ENCODE assay signal across 1 cellular context in the genomic region with DNA sequence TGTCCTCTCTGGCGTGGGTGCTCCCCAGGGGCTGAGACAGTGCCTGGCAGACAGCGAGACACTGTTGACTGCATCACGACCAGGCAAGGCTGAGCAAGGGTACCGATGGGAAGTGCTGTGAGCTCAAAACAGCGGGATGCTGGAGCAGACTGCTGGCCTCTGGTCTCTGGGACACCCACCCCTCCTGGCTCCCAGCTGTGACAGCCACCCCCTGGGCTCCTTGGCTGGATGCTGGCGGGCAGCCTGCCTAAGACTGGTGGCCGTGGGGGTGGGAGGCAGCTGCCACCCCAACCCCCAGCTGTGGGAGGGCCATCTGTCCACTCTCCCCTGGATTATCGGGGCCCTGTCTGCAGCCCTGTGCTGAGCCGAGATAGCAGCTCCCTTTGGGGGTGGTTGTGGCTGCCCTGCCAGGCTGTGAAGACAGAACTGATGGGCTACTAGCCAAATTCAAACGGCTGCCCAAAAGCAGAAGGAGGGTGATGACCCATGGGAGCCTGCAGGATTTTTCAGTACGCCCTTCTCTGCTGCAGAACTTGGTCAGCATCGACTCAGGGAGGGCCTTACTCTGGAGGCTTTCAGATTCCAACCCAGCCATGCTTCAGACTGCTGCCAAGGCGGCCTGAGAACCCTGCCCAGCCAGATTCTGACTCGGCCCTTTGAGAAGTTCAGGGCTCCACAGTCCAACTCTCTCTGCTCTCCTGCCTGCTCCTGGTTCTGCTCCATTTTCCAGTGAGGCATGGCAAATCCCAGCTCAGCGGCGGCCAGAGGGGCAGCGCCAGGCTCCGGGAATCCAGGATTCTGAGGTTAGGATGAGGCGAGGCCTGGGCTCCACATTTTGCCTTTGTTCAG.
TF ChIP-seq lines count a peak whose summit lies in the region.

No MANE protein-coding gene starts in this region.

TF ChIP-seq in K562, 482 proteins besides CTCF, POLR2A, EP300 and RAD21 (continued from another document and continues in another):
- TF ChIP-seq, protein P1, sequence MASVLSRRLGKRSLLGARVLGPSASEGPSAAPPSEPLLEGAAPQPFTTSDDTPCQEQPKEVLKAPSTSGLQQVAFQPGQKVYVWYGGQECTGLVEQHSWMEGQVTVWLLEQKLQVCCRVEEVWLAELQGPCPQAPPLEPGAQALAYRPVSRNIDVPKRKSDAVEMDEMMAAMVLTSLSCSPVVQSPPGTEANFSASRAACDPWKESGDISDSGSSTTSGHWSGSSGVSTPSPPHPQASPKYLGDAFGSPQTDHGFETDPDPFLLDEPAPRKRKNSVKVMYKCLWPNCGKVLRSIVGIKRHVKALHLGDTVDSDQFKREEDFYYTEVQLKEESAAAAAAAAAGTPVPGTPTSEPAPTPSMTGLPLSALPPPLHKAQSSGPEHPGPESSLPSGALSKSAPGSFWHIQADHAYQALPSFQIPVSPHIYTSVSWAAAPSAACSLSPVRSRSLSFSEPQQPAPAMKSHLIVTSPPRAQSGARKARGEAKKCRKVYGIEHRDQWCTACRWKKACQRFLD (CRISPR knock-in tag; IDR thresholded peaks at IDR 0.05): peak; percentile 99
- TF ChIP-seq, protein P2, sequence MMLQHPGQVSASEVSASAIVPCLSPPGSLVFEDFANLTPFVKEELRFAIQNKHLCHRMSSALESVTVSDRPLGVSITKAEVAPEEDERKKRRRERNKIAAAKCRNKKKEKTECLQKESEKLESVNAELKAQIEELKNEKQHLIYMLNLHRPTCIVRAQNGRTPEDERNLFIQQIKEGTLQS (IDR thresholded peaks at IDR 0.05): no peak
- TF ChIP-seq, protein P2 (CRISPR knock-in tag; conservative IDR thresholded peaks at IDR 0.05): no peak
- TF ChIP-seq ZNF24 (IDR thresholded peaks at IDR 0.05) (no peak), KAT2B (IDR thresholded peaks at IDR 0.05; ENCODE audit: low read depth, low read length) (no peak), NFE2 (IDR thresholded peaks at IDR 0.05; ENCODE audit: low read depth) (peak; percentile 30; the same call in 1 of the 2 replicates), CBFA2T2 (conservative IDR thresholded peaks at IDR 0.05) (peak; percentile 98), POLR3A (IDR thresholded peaks at IDR 0.05; ENCODE audit: borderline replicate concordance, extremely low read depth, insufficient read depth, insufficient read length) (no peak), POLR2AphosphoS5 (IDR thresholded peaks at IDR 0.05; ENCODE audit: control insufficient read depth, insufficient read depth, low read depth, low read length) (peak; percentile 97), ATF1 (CRISPR knock-in tag; IDR thresholded peaks at IDR 0.05) (no peak), ATF1 (tag; IDR thresholded peaks at IDR 0.05) (peak; percentile 44; the same call in 1 of the 2 replicates), BDP1 (IDR thresholded peaks at IDR 0.05; ENCODE audit: insufficient read depth, insufficient read length) (no peak), ADNP (tag; IDR thresholded peaks at IDR 0.05) (no peak), ZNF175 (CRISPR knock-in tag; IDR thresholded peaks at IDR 0.05; ENCODE audit: low read depth) (peak; percentile 70; the same call in 1 of the 2 replicates), ZNF586 (CRISPR knock-in tag; conservative IDR thresholded peaks at IDR 0.05) (no peak), STAG1 (CRISPR knock-in tag; IDR thresholded peaks at IDR 0.05; ENCODE audit: borderline replicate concordance) (no peak), MYNN (IDR thresholded peaks at IDR 0.05) (peak; percentile 93), MYNN (CRISPR knock-in tag; IDR thresholded peaks at IDR 0.05) (no peak), SMARCC2 (IDR thresholded peaks at IDR 0.05; ENCODE audit: low read depth) (peak; percentile 77; the same call in 1 of the 2 replicates), CEBPG (CRISPR knock-in tag; IDR thresholded peaks at IDR 0.05) (no peak), CEBPG (tag; conservative IDR thresholded peaks at IDR 0.05 in 1 of 2, IDR thresholded peaks at IDR 0.05 in 1 of 2) (no peak), DPF2 (IDR thresholded peaks at IDR 0.05) (peak; percentile 91), YY1 (IDR thresholded peaks at IDR 0.05; ENCODE audit: borderline replicate concordance in 1 of 3, control insufficient read depth in 1 of 3, extremely low read depth in 1 of 3, insufficient read depth in 3 of 3, insufficient read length in 1 of 3, insufficient replicate concordance in 2 of 3, low read depth in 1 of 3, low read length in 2 of 3) (no peak), CC2D1A (IDR thresholded peaks at IDR 0.05) (peak; percentile 82; the same call in 1 of the 2 replicates), CBX2 (IDR thresholded peaks at IDR 0.05; ENCODE audit: insufficient read depth, low read length, poor library complexity, severe bottlenecking) (no peak)
- TF ChIP-seq, protein P3, sequence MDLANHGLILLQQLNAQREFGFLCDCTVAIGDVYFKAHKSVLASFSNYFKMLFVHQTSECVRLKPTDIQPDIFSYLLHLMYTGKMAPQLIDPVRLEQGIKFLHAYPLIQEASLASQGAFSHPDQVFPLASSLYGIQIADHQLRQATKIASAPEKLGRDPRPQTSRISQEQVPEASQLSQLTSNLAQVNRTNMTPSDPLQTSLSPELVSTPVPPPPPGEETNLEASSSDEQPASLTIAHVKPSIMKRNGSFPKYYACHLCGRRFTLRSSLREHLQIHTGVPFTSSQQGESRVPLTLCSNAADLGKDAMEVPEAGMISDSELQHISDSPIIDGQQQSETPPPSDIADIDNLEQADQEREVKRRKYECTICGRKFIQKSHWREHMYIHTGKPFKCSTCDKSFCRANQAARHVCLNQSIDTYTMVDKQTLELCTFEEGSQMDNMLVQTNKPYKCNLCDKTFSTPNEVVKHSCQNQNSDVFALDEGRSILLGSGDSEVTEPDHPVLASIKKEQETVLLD (IDR thresholded peaks at IDR 0.05): peak; percentile 74; the same call in 1 of the 2 replicates
- TF ChIP-seq, protein P4, sequence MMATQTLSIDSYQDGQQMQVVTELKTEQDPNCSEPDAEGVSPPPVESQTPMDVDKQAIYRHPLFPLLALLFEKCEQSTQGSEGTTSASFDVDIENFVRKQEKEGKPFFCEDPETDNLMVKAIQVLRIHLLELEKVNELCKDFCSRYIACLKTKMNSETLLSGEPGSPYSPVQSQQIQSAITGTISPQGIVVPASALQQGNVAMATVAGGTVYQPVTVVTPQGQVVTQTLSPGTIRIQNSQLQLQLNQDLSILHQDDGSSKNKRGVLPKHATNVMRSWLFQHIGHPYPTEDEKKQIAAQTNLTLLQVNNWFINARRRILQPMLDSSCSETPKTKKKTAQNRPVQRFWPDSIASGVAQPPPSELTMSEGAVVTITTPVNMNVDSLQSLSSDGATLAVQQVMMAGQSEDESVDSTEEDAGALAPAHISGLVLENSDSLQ (IDR thresholded peaks at IDR 0.05): 0 out of 2 replicates have a peak, but pooled peaks have one; percentile 5
- TF ChIP-seq, protein P5, sequence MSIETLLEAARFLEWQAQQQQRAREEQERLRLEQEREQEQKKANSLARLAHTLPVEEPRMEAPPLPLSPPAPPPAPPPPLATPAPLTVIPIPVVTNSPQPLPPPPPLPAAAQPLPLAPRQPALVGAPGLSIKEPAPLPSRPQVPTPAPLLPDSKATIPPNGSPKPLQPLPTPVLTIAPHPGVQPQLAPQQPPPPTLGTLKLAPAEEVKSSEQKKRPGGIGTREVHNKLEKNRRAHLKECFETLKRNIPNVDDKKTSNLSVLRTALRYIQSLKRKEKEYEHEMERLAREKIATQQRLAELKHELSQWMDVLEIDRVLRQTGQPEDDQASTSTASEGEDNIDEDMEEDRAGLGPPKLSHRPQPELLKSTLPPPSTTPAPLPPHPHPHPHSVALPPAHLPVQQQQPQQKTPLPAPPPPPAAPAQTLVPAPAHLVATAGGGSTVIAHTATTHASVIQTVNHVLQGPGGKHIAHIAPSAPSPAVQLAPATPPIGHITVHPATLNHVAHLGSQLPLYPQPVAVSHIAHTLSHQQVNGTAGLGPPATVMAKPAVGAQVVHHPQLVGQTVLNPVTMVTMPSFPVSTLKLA (conservative IDR thresholded peaks at IDR 0.05): peak in 1 of 2 experiments; percentile 60; a peak in 1 of 4 replicates
- TF ChIP-seq, protein P6, sequence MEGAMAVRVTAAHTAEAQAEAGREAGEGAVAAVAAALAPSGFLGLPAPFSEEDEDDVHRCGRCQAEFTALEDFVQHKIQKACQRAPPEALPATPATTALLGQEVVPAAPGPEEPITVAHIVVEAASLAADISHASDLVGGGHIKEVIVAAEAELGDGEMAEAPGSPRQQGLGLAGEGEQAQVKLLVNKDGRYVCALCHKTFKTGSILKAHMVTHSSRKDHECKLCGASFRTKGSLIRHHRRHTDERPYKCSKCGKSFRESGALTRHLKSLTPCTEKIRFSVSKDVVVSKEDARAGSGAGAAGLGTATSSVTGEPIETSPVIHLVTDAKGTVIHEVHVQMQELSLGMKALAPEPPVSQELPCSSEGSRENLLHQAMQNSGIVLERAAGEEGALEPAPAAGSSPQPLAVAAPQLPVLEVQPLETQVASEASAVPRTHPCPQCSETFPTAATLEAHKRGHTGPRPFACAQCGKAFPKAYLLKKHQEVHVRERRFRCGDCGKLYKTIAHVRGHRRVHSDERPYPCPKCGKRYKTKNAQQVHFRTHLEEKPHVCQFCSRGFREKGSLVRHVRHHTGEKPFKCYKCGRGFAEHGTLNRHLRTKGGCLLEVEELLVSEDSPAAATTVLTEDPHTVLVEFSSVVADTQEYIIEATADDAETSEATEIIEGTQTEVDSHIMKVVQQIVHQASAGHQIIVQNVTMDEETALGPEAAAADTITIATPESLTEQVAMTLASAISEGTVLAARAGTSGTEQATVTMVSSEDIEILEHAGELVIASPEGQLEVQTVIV (CRISPR knock-in tag; IDR thresholded peaks at IDR 0.05; ENCODE audit: borderline replicate concordance): no peak
- TF ChIP-seq, protein P7, sequence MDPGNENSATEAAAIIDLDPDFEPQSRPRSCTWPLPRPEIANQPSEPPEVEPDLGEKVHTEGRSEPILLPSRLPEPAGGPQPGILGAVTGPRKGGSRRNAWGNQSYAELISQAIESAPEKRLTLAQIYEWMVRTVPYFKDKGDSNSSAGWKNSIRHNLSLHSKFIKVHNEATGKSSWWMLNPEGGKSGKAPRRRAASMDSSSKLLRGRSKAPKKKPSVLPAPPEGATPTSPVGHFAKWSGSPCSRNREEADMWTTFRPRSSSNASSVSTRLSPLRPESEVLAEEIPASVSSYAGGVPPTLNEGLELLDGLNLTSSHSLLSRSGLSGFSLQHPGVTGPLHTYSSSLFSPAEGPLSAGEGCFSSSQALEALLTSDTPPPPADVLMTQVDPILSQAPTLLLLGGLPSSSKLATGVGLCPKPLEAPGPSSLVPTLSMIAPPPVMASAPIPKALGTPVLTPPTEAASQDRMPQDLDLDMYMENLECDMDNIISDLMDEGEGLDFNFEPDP (CRISPR knock-in tag; IDR thresholded peaks at IDR 0.05): peak; percentile 44; the same call in 1 of the 2 replicates
- TF ChIP-seq, protein P8, sequence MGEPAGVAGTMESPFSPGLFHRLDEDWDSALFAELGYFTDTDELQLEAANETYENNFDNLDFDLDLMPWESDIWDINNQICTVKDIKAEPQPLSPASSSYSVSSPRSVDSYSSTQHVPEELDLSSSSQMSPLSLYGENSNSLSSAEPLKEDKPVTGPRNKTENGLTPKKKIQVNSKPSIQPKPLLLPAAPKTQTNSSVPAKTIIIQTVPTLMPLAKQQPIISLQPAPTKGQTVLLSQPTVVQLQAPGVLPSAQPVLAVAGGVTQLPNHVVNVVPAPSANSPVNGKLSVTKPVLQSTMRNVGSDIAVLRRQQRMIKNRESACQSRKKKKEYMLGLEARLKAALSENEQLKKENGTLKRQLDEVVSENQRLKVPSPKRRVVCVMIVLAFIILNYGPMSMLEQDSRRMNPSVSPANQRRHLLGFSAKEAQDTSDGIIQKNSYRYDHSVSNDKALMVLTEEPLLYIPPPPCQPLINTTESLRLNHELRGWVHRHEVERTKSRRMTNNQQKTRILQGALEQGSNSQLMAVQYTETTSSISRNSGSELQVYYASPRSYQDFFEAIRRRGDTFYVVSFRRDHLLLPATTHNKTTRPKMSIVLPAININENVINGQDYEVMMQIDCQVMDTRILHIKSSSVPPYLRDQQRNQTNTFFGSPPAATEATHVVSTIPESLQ (CRISPR knock-in tag; IDR thresholded peaks at IDR 0.05): no peak
- TF ChIP-seq, protein P9, sequence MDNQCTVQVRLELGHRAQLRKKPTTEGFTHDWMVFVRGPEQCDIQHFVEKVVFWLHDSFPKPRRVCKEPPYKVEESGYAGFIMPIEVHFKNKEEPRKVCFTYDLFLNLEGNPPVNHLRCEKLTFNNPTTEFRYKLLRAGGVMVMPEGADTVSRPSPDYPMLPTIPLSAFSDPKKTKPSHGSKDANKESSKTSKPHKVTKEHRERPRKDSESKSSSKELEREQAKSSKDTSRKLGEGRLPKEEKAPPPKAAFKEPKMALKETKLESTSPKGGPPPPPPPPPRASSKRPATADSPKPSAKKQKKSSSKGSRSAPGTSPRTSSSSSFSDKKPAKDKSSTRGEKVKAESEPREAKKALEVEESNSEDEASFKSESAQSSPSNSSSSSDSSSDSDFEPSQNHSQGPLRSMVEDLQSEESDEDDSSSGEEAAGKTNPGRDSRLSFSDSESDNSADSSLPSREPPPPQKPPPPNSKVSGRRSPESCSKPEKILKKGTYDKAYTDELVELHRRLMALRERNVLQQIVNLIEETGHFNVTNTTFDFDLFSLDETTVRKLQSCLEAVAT (IDR thresholded peaks at IDR 0.05): no peak
- TF ChIP-seq, protein P10, sequence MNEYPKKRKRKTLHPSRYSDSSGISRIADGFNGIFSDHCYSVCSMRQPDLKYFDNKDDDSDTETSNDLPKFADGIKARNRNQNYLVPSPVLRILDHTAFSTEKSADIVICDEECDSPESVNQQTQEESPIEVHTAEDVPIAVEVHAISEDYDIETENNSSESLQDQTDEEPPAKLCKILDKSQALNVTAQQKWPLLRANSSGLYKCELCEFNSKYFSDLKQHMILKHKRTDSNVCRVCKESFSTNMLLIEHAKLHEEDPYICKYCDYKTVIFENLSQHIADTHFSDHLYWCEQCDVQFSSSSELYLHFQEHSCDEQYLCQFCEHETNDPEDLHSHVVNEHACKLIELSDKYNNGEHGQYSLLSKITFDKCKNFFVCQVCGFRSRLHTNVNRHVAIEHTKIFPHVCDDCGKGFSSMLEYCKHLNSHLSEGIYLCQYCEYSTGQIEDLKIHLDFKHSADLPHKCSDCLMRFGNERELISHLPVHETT (CRISPR knock-in tag; conservative IDR thresholded peaks at IDR 0.05 in 1 of 2, IDR thresholded peaks at IDR 0.05 in 1 of 2): peak in 1 of 2 experiments; percentile 90; a peak in 2 of 4 replicates
- TF ChIP-seq, protein P11, sequence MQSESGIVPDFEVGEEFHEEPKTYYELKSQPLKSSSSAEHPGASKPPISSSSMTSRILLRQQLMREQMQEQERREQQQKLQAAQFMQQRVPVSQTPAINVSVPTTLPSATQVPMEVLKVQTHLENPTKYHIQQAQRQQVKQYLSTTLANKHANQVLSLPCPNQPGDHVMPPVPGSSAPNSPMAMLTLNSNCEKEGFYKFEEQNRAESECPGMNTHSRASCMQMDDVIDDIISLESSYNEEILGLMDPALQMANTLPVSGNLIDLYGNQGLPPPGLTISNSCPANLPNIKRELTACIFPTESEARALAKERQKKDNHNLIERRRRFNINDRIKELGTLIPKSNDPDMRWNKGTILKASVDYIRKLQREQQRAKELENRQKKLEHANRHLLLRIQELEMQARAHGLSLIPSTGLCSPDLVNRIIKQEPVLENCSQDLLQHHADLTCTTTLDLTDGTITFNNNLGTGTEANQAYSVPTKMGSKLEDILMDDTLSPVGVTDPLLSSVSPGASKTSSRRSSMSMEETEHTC (IDR thresholded peaks at IDR 0.05): peak; percentile 31; the same call in 1 of the 2 replicates
- TF ChIP-seq, protein P12, sequence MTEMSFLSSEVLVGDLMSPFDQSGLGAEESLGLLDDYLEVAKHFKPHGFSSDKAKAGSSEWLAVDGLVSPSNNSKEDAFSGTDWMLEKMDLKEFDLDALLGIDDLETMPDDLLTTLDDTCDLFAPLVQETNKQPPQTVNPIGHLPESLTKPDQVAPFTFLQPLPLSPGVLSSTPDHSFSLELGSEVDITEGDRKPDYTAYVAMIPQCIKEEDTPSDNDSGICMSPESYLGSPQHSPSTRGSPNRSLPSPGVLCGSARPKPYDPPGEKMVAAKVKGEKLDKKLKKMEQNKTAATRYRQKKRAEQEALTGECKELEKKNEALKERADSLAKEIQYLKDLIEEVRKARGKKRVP (CRISPR knock-in tag; IDR thresholded peaks at IDR 0.05): peak; percentile 57; the same call in 1 of the 2 replicates
